33 cellular contexts compared by ENCODE assay signal in the genomic region with DNA sequence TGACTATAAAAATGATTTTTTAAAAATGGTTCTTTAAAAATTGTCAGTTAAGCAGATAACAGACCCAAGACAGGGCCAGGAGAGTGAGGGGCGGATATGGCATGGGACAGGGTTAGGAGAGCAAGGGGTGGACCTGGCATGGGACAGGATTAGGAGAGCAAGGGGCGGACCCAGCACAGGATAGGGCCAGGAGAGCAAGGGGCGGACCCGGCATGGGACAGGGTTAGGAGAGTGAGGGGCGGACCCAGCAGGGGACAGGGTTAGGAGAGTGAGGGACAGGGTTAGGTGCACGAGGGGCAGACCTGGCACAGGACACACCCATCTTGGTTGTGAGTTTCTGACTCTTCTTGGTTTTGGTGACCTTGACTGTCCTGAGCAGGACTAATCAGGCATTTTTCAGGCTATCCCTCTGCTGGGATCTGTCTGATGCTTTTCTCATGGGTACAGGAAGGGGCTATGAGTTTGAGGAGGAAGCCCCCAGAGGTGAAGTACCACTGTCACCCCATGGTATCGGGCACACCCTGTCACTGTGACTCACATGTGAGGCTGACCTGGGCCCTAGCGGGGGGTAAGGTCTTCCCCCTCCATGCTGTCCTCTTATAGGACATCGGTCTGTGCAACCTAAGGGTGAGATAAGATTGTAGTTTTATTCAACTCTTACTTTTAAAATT.
DNase-seq lines count a peak whose midpoint lies in the region; ATAC-seq, FAIRE-seq and TF ChIP-seq lines count a peak whose summit lies in the region.
"Had no signal": no experiment of that assay in that cellular context is flagged by ENCODE, and none has a peak within 500 bp of the region (broad histone marks: within the 10 kb centered on the region; RNA-seq: fewer than 3 reads in every experiment).

No MANE protein-coding gene starts in this region.

- H3K36me3 ChIP-seq in SK-N-SH (replicated peaks in 1 of 2; ENCODE audit: control insufficient read depth in 1 of 2, insufficient read depth in 2 of 2, low read length in 1 of 2) = no peaks in the 10 kb centered on the region
- H3K36me3 ChIP-seq in IMR-90 (ENCODE audit: control insufficient read depth, insufficient read depth, low read length) = no peaks in the 10 kb centered on the region; the same call in 1 of the 2 replicates
- no peaks in the 10 kb centered on the region for H3K36me3 ChIP-seq in sigmoid colon
- H3K36me3 ChIP-seq in small intestine (ENCODE audit: control insufficient read depth in 2 of 2, insufficient read depth in 2 of 2, low read length in 2 of 2) = no peaks in the 10 kb centered on the region
- H3K36me3 ChIP-seq: cardiac muscle cell, esophagus muscularis mucosa, HAP-1, heart right ventricle, left lung, ovary, spleen had no signal

- H4K5ac ChIP-seq in IMR-90 (ENCODE audit: low read depth, low read length) = no peak overlapping the region

- no peak overlapping the region for H3K4ac ChIP-seq in IMR-90 (ENCODE audit: low read depth, low read length)

- H2AK5ac ChIP-seq in IMR-90 (ENCODE audit: low read depth, low read length) = peak overlapping the region; percentile 54; the same call in 1 of the 2 replicates

- H3K9me2 ChIP-seq in SK-N-SH = no peaks in the 10 kb centered on the region

- no peak overlapping the region for H2BK5ac ChIP-seq in IMR-90 (ENCODE audit: low read depth, low read length, poor library complexity, severe bottlenecking)

- no peak overlapping the region for H4K91ac ChIP-seq in IMR-90 (ENCODE audit: insufficient read depth, low read depth, low read length)

- CTCF ChIA-PET in SK-N-SH (lab: Yijun Ruan, JAX) (interaction anchor here (1.2 to 4.7 kb wide), 4 partner anchors 13 to 682 kb away, joined by 3 to 127 read pairs (median 8); no protein-coding TSS in a partner anchor), IMR-90 (lab: Yijun Ruan, JAX) (no interaction called here)

- dilution Hi-C loops in IMR-90 (cut with HindIII; ENCODE audit: low sequenced_read_pairs, unreplicated experiment) = no loop called here

- H2AFZ ChIP-seq in SK-N-SH (ENCODE audit: low read depth) (no peak overlapping the region), IMR-90 (replicated peaks; ENCODE audit: low read length, poor library complexity) (no peak overlapping the region)

- H2BK20ac ChIP-seq in IMR-90 (ENCODE audit: low read depth, low read length) = no peak overlapping the region

- H3K9me1 ChIP-seq in IMR-90 (ENCODE audit: insufficient read depth, low read length) = peaks cover 11% of the 10 kb centered on the region

- no peak overlapping the region for H3K9ac ChIP-seq in SK-N-SH
- no peak overlapping the region for H3K9ac ChIP-seq in IMR-90 (ENCODE audit: low read depth, low read length)
- H3K9ac ChIP-seq: KMS-11 had no signal

- ATAC-seq in SK-N-SH treated with all-trans-retinoic acid at 6 μM for 48 hours (no peak), IMR-90 (ENCODE audit: low read depth) (no peak)
- ATAC-seq: foreskin keratinocyte; left lung; naive thymus-derived CD8-positive, alpha-beta T cell had no signal

- TF ChIP-seq POLR2A in IMR-90 (IDR thresholded peaks at IDR 0.05; ENCODE audit: low read depth, low read length) (no peak), sigmoid colon (IDR thresholded peaks at IDR 0.05) (no peak), GM12892 (IDR thresholded peaks at IDR 0.05; ENCODE audit: low read depth, low read length) (no peak)

- H2BK120ac ChIP-seq in IMR-90 (ENCODE audit: low read depth, low read length) = no peak overlapping the region

- POLR2A ChIA-PET in SK-N-SH (lab: Yijun Ruan, JAX) = no interaction called here
- POLR2A ChIA-PET in IMR-90 (lab: Charles Lee; ENCODE audit: unreplicated experiment) = no interaction called here

- no peak overlapping the region for H3K4me3 ChIP-seq in SK-N-SH (ENCODE audit: low read depth in 2 of 2, low read length in 1 of 2)
- no peak overlapping the region for H3K4me3 ChIP-seq in IMR-90 (ENCODE audit: insufficient read depth, low read depth, low read length)
- H3K4me3 ChIP-seq in sigmoid colon = no peak overlapping the region
- H3K4me3 ChIP-seq in small intestine (ENCODE audit: low read depth in 1 of 2, low read length in 2 of 2) = no peak overlapping the region
- H3K4me3 ChIP-seq: cardiac muscle cell, esophagus muscularis mucosa, HAP-1, heart right ventricle, left lung, ovary, spleen had no signal

- H3K23ac ChIP-seq in IMR-90 (ENCODE audit: low read depth, low read length) = no peak overlapping the region

- H3K27me3 ChIP-seq in SK-N-SH (ENCODE audit: insufficient read depth) (no peaks in the 10 kb centered on the region), IMR-90 (ENCODE audit: control insufficient read depth, insufficient read depth, low read length) (no peaks in the 10 kb centered on the region; the same call in 1 of the 2 replicates), sigmoid colon (peaks cover 0 to 4% (median 0%) of the 10 kb centered on the region in 3 donors), small intestine (ENCODE audit: control insufficient read depth in 2 of 2, insufficient read depth in 2 of 2, low read length in 2 of 2) (peaks cover 0 to 3% of the 10 kb centered on the region in 2 donors)
- H3K27me3 ChIP-seq: cardiac muscle cell, ovary, spleen had no signal

- H3K27ac ChIP-seq in SK-N-SH (ENCODE audit: low read depth in 2 of 2, low read length in 1 of 2) (no peak overlapping the region), IMR-90 (ENCODE audit: insufficient read depth, low read length) (no peak overlapping the region), sigmoid colon (no peak overlapping the region), small intestine (ENCODE audit: low read depth in 1 of 2, low read length in 1 of 2) (no peak overlapping the region)
- H3K27ac ChIP-seq: 22Rv1, cardiac muscle cell, esophagus muscularis mucosa, foreskin keratinocyte, heart right ventricle, KMS-11, left lung, ovary, spleen, VCaP had no signal

- BruUV-seq in IMR-90 (replicated peaks; lab: Mats Ljungman, UMichigan) = no TSS peak

- no peak overlapping the region for H3K56ac ChIP-seq in IMR-90 (ENCODE audit: extremely low read depth, insufficient read depth, low read length)

- TF ChIP-seq RAD21 in SK-N-SH (IDR thresholded peaks at IDR 0.05; ENCODE audit: low read length) (no peak), IMR-90 (IDR thresholded peaks at IDR 0.05; ENCODE audit: low read length) (no peak)

- H3K9me3 ChIP-seq in SK-N-SH (no peaks in the 10 kb centered on the region), IMR-90 (ENCODE audit: control insufficient read depth, insufficient read depth, low read length) (no peaks in the 10 kb centered on the region), sigmoid colon (no peaks in the 10 kb centered on the region), small intestine (ENCODE audit: control insufficient read depth, low read depth) (no peaks in the 10 kb centered on the region)
- H3K9me3 ChIP-seq: esophagus muscularis mucosa, HAP-1, heart right ventricle, left lung, ovary, spleen had no signal

- no peak overlapping the region for H3K14ac ChIP-seq in IMR-90 (replicated peaks; ENCODE audit: low read depth, low read length)

- H3F3A ChIP-seq in SK-N-SH (replicated peaks; ENCODE audit: insufficient read depth) = no peaks in the 10 kb centered on the region

- H2BK15ac ChIP-seq in IMR-90 (ENCODE audit: low read depth, low read length) = no peak overlapping the region

- H3K79me2 ChIP-seq in SK-N-SH (ENCODE audit: insufficient read depth) = no peaks in the 10 kb centered on the region

- DNase-seq in SK-N-SH (peak; percentile 14), IMR-90 (no peak), iPS-NIHi11 (ENCODE audit: low spot score) (peak; percentile 37), sigmoid colon (peak; percentile 59), AG08395 (ENCODE audit: low spot score) (no peak), small intestine (no peak), GM12892 (ENCODE audit: insufficient read length) (no peak)
- DNase-seq: activated CD4-positive, alpha-beta T cell treated with anti-CD3 and anti-CD28 coated beads, Interleukin-2, amount 10 ng/mL, durations not matched to agents 7 days and 5 days; activated naive CD8-positive, alpha-beta T cell treated with anti-CD3 and anti-CD28 coated beads for 36 hours; Calu3; cortex of kidney; DMS79 treated with DMSO at 0.1 percent for 48 hours; foreskin keratinocyte; GF-D8; heart right ventricle; left lung; midbrain; MM.1S; naive thymus-derived CD8-positive, alpha-beta T cell; NCI-H2029 treated with DMSO at 0.1 percent for 48 hours; NCI-H2227 treated with DMSO at 0.1 percent for 48 hours; NCI-H748 treated with DMSO at 0.1 percent for 48 hours; ovary; retina; RPMI8226 had no signal

- H3K79me1 ChIP-seq in IMR-90 (ENCODE audit: low read depth in 1 of 2, low read length in 2 of 2) = no peaks in the 10 kb centered on the region

- peaks cover 8 to 38% of the 10 kb centered on the region in 2 experiments; a peak in 2 of 4 replicates for H3K4me1 ChIP-seq in SK-N-SH (ENCODE audit: control insufficient read depth in 1 of 2, insufficient read depth in 2 of 2, low read depth in 1 of 2, low read length in 1 of 2)
- H3K4me1 ChIP-seq in IMR-90 (ENCODE audit: control insufficient read depth, insufficient read depth, low read length) = peaks cover 16% of the 10 kb centered on the region
- peaks cover 0 to 15% (median 5%) of the 10 kb centered on the region in 4 donors for H3K4me1 ChIP-seq in sigmoid colon
- H3K4me1 ChIP-seq in small intestine (ENCODE audit: control insufficient read depth in 2 of 2, insufficient read depth in 1 of 2, low read depth in 1 of 2, low read length in 1 of 2) = no peaks in the 10 kb centered on the region

- 88% methylated on average over 8 of the region's 9 CpGs for whole genome bisulfite sequencing in SK-N-SH (ENCODE audit: low lambda C conversion rate)
- 78% methylated on average over 4 of the region's 9 CpGs; no CpG with 5 or more reads in 1 of the 2 experiments for WGBS in IMR-90 (ENCODE audit: extremely low coverage in 2 of 2, insufficient read length in 1 of 2), 2 experiments
- WGBS in sigmoid colon, 2 donors = 76 to 85% methylated on average over 9 of the region's 9 CpGs
- WGBS in small intestine, 3 donors = 59 to 78% (median 70%) methylated on average over 9 of the region's 9 CpGs

- no peak overlapping the region for H4K8ac ChIP-seq in IMR-90 (ENCODE audit: low read depth in 2 of 2, low read length in 2 of 2)

- no peak for TF ChIP-seq CTCF in SK-N-SH (IDR thresholded peaks at IDR 0.05)
- no peak for TF ChIP-seq CTCF in IMR-90 (conservative IDR thresholded peaks at IDR 0.05; ENCODE audit: low read depth, low read length)
- TF ChIP-seq CTCF in sigmoid colon (IDR thresholded peaks at IDR 0.05) = no peak

- intact Hi-C loops in IMR-90 (cut with micrococcal nuclease) = loop anchor here (5.0 kb wide), 3 partner anchors 60 to 385 kb away; no protein-coding TSS in a partner anchor
- intact Hi-C loops in sigmoid colon (cut with DNase I) = loop anchor here (5.0 to 10.0 kb wide), 3 partner anchors 225 to 538 kb away; a partner anchor contains a TSS

- no peak overlapping the region for H3K4me2 ChIP-seq in SK-N-SH
- no peak overlapping the region for H3K4me2 ChIP-seq in IMR-90 (ENCODE audit: low read depth, low read length)
- H3K4me2 ChIP-seq: KMS-11 had no signal

- in situ Hi-C loops in IMR-90 (cut with MboI; ENCODE audit: low sequenced_read_pairs) = loop anchor here (5.0 to 10.0 kb wide), 3 partner anchors 358 to 678 kb away; no protein-coding TSS in a partner anchor

- no peaks in the 10 kb centered on the region for H4K20me1 ChIP-seq in SK-N-SH (ENCODE audit: insufficient read depth)
- H4K20me1 ChIP-seq in IMR-90 (ENCODE audit: insufficient read depth, low read length) = peaks cover 11% of the 10 kb centered on the region; the same call in 1 of the 2 replicates

- FAIRE-seq in small intestine (lab: Jason Lieb, UNC) (no peak), GM12892 (lab: Jason Lieb, UNC) (no peak)

- TF ChIP-seq EP300 in SK-N-SH (IDR thresholded peaks at IDR 0.05; ENCODE audit: borderline replicate concordance in 1 of 2, low read depth in 1 of 2, low read length in 1 of 2) (no peak), sigmoid colon (IDR thresholded peaks at IDR 0.05) (no peak)

- peak overlapping the region; percentile 22 for H2AK9ac ChIP-seq in IMR-90 (replicated peaks; ENCODE audit: low read depth, low read length, poor library complexity)

- H3K18ac ChIP-seq in IMR-90 (ENCODE audit: low read depth, low read length) = no peak overlapping the region

Comparison
In these comparisons a context has a peak if more than half of its experiments do, and no peak if none do; other contexts are left out.
1. DNase-seq: peak in SK-N-SH (single experiment), iPS-NIHi11 (single experiment) and sigmoid colon (single experiment); none in IMR-90 (single experiment), AG08395 (single experiment), small intestine (single experiment) and GM12892 (single experiment).